15 cellular contexts compared by ENCODE assay signal in the genomic region with DNA sequence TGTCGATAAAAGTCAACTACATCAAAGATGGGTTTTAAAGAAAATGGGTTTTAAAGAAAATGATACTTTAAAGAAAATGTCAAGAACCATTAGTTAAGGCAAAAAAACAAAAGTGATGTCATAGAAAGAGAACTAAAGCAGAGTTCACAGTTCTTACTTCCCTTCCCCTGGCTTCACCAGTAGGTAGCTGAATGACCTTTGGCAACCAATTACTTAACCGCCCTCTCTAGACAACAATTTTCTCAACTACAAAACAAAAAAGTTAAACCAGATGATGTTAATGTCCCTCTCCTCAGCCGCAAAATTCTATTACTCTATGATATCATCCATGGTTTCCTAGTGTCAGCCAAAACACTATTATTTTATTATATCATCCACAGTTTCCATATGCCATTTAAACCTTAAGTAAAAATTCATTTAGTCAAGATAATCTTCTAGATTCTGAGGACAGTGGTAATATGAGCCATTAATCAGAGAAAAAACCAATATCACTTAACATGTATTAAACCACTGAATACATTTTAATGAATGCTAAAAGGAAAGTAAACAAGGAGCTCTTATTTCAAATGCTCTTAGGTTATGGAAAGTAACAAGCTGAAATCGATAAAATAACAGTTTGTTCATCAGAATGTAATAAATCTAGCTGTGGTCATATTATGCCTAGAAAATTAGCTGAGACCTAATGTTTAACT.
DNase-seq lines count a peak whose midpoint lies in the region; ATAC-seq and FAIRE-seq lines count a peak whose summit lies in the region.
"Had no signal": no experiment of that assay in that cellular context is flagged by ENCODE, and none has a peak within 500 bp of the region (broad histone marks: within the 10 kb centered on the region; RNA-seq: fewer than 3 reads in every experiment).

No MANE protein-coding gene starts in this region.

- peak overlapping the region; percentile 7 for H3K27ac ChIP-seq in muscle layer of duodenum (ENCODE audit: low read length)
- H3K27ac ChIP-seq: BLaER1 treated with 17β-estradiol and CSF1 and Interleukin-3, amounts not matched to agents 10 nM and 100 nM had no signal

- peak; percentile 60 for FAIRE-seq in colon (lab: Jason Lieb, UNC)

- peaks cover 92% of the 10 kb centered on the region for H3K4me1 Mint-ChIP-seq in stimulated activated naive CD8-positive, alpha-beta T cell treated with anti-CD3 and anti-CD28 coated beads, Interleukin-15, Interleukin-2, amounts not matched to agents 100 ng/mL and 50 ng/mL, for 24 hours (ENCODE audit: low read depth)

- H3K9me3 Mint-ChIP-seq in stimulated activated naive CD8-positive, alpha-beta T cell treated with anti-CD3 and anti-CD28 coated beads, Interleukin-15, Interleukin-2, amounts not matched to agents 100 ng/mL and 50 ng/mL, for 24 hours: no peaks in the 10 kb centered on the region
- H3K9me3 Mint-ChIP-seq: activated naive CD8-positive, alpha-beta T cell treated with anti-CD3 and anti-CD28 coated beads, Interleukin-2, amount 10 ng/mL, durations not matched to agents 7 days and 5 days; natural killer cell treated with Interleukin-12 subunit alpha and Interleukin-12 subunit beta and Interleukin-15 and Interleukin-18, amount 100 ng/mL, for 72 hours had no signal

- H3K27me3 Mint-ChIP-seq in stimulated activated naive CD8-positive, alpha-beta T cell treated with anti-CD3 and anti-CD28 coated beads, Interleukin-15, Interleukin-2, amounts not matched to agents 100 ng/mL and 50 ng/mL, for 24 hours: no peaks in the 10 kb centered on the region
- H3K27me3 Mint-ChIP-seq: activated naive CD8-positive, alpha-beta T cell treated with anti-CD3 and anti-CD28 coated beads, Interleukin-2, amount 10 ng/mL, durations not matched to agents 7 days and 5 days; natural killer cell treated with Interleukin-12 subunit alpha and Interleukin-12 subunit beta and Interleukin-15 and Interleukin-18, amount 100 ng/mL, for 72 hours had no signal

- no peak overlapping the region for H3K4me3 ChIP-seq in muscle layer of duodenum (ENCODE audit: low read depth in 1 of 2, low read length in 2 of 2)
- H3K4me3 ChIP-seq: BLaER1 treated with 17β-estradiol and CSF1 and Interleukin-3, amounts not matched to agents 10 nM and 100 nM; tibial nerve had no signal

- ATAC-seq in stimulated activated naive CD8-positive, alpha-beta T cell treated with anti-CD3 and anti-CD28 coated beads, Interleukin-15, Interleukin-2, amounts not matched to agents 100 U/mL and 50 U/mL, for 24 hours: no peak
- ATAC-seq in GM19467 (IDR thresholded peaks at IDR 0.05; ENCODE audit: unreplicated experiment) (no peak), HG02885 (IDR thresholded peaks at IDR 0.05; ENCODE audit: poor library complexity, unreplicated experiment) (no peak)
- ATAC-seq: natural killer cell treated with Interleukin-12 subunit alpha and Interleukin-12 subunit beta and Interleukin-15 and Interleukin-18, amount 100 ng/mL, for 72 hours had no signal

- H3K4me1 ChIP-seq in muscle layer of duodenum (ENCODE audit: control insufficient read depth in 1 of 2, insufficient read depth in 2 of 2, low read length in 2 of 2): peaks cover 15 to 36% of the 10 kb centered on the region in 2 donors

- DNase-seq in stimulated activated naive CD8-positive, alpha-beta T cell treated with anti-CD3 and anti-CD28 coated beads, Interleukin-15, Interleukin-2, amounts not matched to agents 100 U/mL and 50 U/mL, for 24 hours: no peak
- DNase-seq in SHP77 treated with DMSO at 0.1 percent for 48 hours (lab: John Stamatoyannopoulos, UW): no peak
- no peak for DNase-seq in NCI-H2029 treated with DMSO at 0.1 percent for 48 hours (lab: John Stamatoyannopoulos, UW)
- DNase-seq: activated naive CD8-positive, alpha-beta T cell treated with anti-CD3 and anti-CD28 coated beads, Interleukin-2, amount 10 ng/mL, durations not matched to agents 7 days and 5 days; effector memory CD4-positive, alpha-beta T cell; NCI-H187; stimulated activated CD4-positive, alpha-beta T cell treated with anti-CD3 and anti-CD28 coated beads, Interleukin-2, amount 100 ng/mL, for 48 hours had no signal

- peaks cover 10% of the 10 kb centered on the region for H3K36me3 Mint-ChIP-seq in stimulated activated naive CD8-positive, alpha-beta T cell treated with anti-CD3 and anti-CD28 coated beads, Interleukin-15, Interleukin-2, amounts not matched to agents 100 ng/mL and 50 ng/mL, for 24 hours (ENCODE audit: low read depth)
- H3K36me3 Mint-ChIP-seq: natural killer cell treated with Interleukin-12 subunit alpha and Interleukin-12 subunit beta and Interleukin-15 and Interleukin-18, amount 100 ng/mL, for 72 hours had no signal

- H3K4me3 Mint-ChIP-seq in stimulated activated naive CD8-positive, alpha-beta T cell treated with anti-CD3 and anti-CD28 coated beads, Interleukin-15, Interleukin-2, amounts not matched to agents 100 ng/mL and 50 ng/mL, for 24 hours: peak overlapping the region; percentile 46
- H3K4me3 Mint-ChIP-seq: activated naive CD8-positive, alpha-beta T cell treated with anti-CD3 and anti-CD28 coated beads, Interleukin-2, amount 10 ng/mL, durations not matched to agents 7 days and 5 days; natural killer cell treated with Interleukin-12 subunit alpha and Interleukin-12 subunit beta and Interleukin-15 and Interleukin-18, amount 100 ng/mL, for 72 hours had no signal

- no peaks in the 10 kb centered on the region for H3K36me3 ChIP-seq in muscle layer of duodenum (ENCODE audit: control insufficient read depth in 1 of 2, insufficient read depth in 2 of 2, low read length in 2 of 2)
- H3K36me3 ChIP-seq: tibial nerve had no signal

- no peaks in the 10 kb centered on the region for H3K9me3 ChIP-seq in muscle layer of duodenum (ENCODE audit: control insufficient read depth in 1 of 2, low read length in 2 of 2)
- H3K9me3 ChIP-seq: BLaER1 treated with 17β-estradiol and CSF1 and Interleukin-3, amounts not matched to agents 10 nM and 100 nM; tibial nerve had no signal

- peak overlapping the region; percentile 69 for H3K27ac Mint-ChIP-seq in stimulated activated naive CD8-positive, alpha-beta T cell treated with anti-CD3 and anti-CD28 coated beads, Interleukin-15, Interleukin-2, amounts not matched to agents 100 ng/mL and 50 ng/mL, for 24 hours
- H3K27ac Mint-ChIP-seq: activated naive CD8-positive, alpha-beta T cell treated with anti-CD3 and anti-CD28 coated beads, Interleukin-2, amount 10 ng/mL, durations not matched to agents 7 days and 5 days; natural killer cell treated with Interleukin-12 subunit alpha and Interleukin-12 subunit beta and Interleukin-15 and Interleukin-18, amount 100 ng/mL, for 72 hours had no signal

- H3K27me3 ChIP-seq in muscle layer of duodenum (ENCODE audit: low read depth, low read length): no peaks in the 10 kb centered on the region
- H3K27me3 ChIP-seq: BLaER1 treated with 17β-estradiol and CSF1 and Interleukin-3, amounts not matched to agents 10 nM and 100 nM; tibial nerve had no signal
